In the genomic region with DNA sequence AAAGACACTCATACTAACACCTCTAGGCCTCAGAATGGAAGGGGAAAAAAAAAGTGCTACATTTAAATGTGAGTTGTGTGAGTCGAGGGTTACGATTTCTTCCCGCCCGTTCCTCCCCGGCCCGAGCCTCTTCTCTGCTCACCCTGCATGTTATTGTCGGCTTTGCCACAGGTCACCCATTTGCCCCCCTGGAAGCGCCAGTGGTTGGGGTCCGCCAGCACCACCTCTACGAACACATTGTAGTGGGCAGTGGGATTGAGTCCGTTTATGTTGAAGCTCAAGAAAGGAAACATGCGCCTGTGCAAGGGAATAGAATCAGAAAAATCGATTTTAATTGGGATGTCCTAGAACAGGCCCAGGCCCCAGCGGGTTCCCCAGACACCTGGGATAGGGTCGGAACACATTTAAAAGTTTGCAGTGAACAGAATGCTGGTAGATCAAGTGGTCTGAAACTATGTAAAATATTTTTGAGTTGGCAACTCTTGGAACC, we compare ENCODE assay signal across 18 cellular contexts. TPM values are rescaled to one million over a fixed set of nuclear protein-coding genes. Genes with fewer than 3 reads are reported as not detected.
DNase-seq lines count a peak whose midpoint lies in the region; ATAC-seq and TF ChIP-seq lines count a peak whose summit lies in the region.
"Had no signal": no experiment of that assay in that cellular context is flagged by ENCODE, and none has a peak within 500 bp of the region (broad histone marks: within the 10 kb centered on the region; RNA-seq: fewer than 3 reads in every experiment).

No MANE protein-coding gene starts in this region.

- TF ChIP-seq CTCF in CD14-positive monocyte (IDR thresholded peaks at IDR 0.05) (no peak), H9 (conservative IDR thresholded peaks at IDR 0.05) (no peak), ascending aorta (IDR thresholded peaks at IDR 0.05) (no peak), gastrocnemius medialis (IDR thresholded peaks at IDR 0.05 in 4 of 5, conservative IDR thresholded peaks at IDR 0.05 in 1 of 5) (no peak)

- H2BK120ac ChIP-seq in H9 (ENCODE audit: low read depth, low read length, poor library complexity, severe bottlenecking) (no peak overlapping the region), mesendoderm (ENCODE audit: low read depth, low read length) (no peak overlapping the region)

- H3K14ac ChIP-seq in H9 (ENCODE audit: insufficient read depth, low read length): no peak overlapping the region

- H3K9me3 Mint-ChIP-seq in CD14-positive monocyte (peaks cover 0 to 22% (median 6%) of the 10 kb centered on the region in 7 donors), H9 (peaks cover 0 to 15% of the 10 kb centered on the region in 2 experiments; a peak in 2 of 5 replicates)
- no peaks in the 10 kb centered on the region for H3K9me3 Mint-ChIP-seq in activated T-helper 17 cell treated with anti-CD3 and anti-CD28 coated beads, Interleukin-2, amount 50 U/mL, for 72 hours

- peaks cover 7% of the 10 kb centered on the region for H3K36me3 ChIP-seq in mesendoderm (ENCODE audit: control insufficient read depth, insufficient read depth, low read length)
- no peaks in the 10 kb centered on the region for H3K36me3 ChIP-seq in ascending aorta
- no peaks in the 10 kb centered on the region for H3K36me3 ChIP-seq in gastrocnemius medialis
- H3K36me3 ChIP-seq: heart right ventricle, right atrium auricular region had no signal

- no peaks in the 10 kb centered on the region for H4K20me1 ChIP-seq in H9 (ENCODE audit: control insufficient read depth, insufficient read depth, insufficient read length)

- H4K5ac ChIP-seq in H9 (ENCODE audit: insufficient read length, low read depth, low read length) (no peak overlapping the region), mesendoderm (ENCODE audit: low read length) (no peak overlapping the region)

- no peak overlapping the region for H2BK20ac ChIP-seq in H9 (ENCODE audit: low read depth, low read length, poor library complexity, severe bottlenecking)

- H3K9me3 ChIP-seq in H9 (ENCODE audit: control insufficient read depth, low read depth, low read length) (no peaks in the 10 kb centered on the region), ascending aorta (no peaks in the 10 kb centered on the region), gastrocnemius medialis (no peaks in the 10 kb centered on the region)
- H3K9me3 ChIP-seq: heart right ventricle, right atrium auricular region had no signal

- H3K4me3 Mint-ChIP-seq in CD14-positive monocyte: peak overlapping the region; percentile 35 to 72
- peak overlapping the region; percentile 2 to 81; a peak in 3 of 5 replicates for H3K4me3 Mint-ChIP-seq in H9
- H3K4me3 Mint-ChIP-seq in activated T-helper 17 cell treated with anti-CD3 and anti-CD28 coated beads, Interleukin-2, amount 50 U/mL, for 72 hours: peak overlapping the region; percentile 73

- intact Hi-C loops in CD14-positive monocyte (cut with micrococcal nuclease): no loop called here
- intact Hi-C loops in ascending aorta (cut with DNase I): no loop called here
- intact Hi-C loops in gastrocnemius medialis (cut with DNase I; ENCODE audit: low total_unique reads): no loop called here

- H3K4me2 ChIP-seq in H9 (ENCODE audit: insufficient read depth, insufficient read length, low read length): peak overlapping the region; percentile 36
- H3K4me2 ChIP-seq in mesendoderm (ENCODE audit: low read length): peak overlapping the region; percentile 78

- H4K8ac ChIP-seq in H9 (replicated peaks; ENCODE audit: insufficient read length, low read depth, low read length): no peak overlapping the region
- no peak overlapping the region for H4K8ac ChIP-seq in mesendoderm (ENCODE audit: low read depth, low read length)

- H3K23ac ChIP-seq in H9 (ENCODE audit: insufficient read length, low read depth, low read length): no peak overlapping the region
- no peak overlapping the region for H3K23ac ChIP-seq in mesendoderm (ENCODE audit: low read length)

- H3K4me3 ChIP-seq in mesendoderm (ENCODE audit: low read length) (peak overlapping the region; percentile 96), ascending aorta (no peak overlapping the region), gastrocnemius medialis (no peak overlapping the region)

- peaks cover 20% of the 10 kb centered on the region for H3K23me2 ChIP-seq in H9 (ENCODE audit: insufficient read length, low read depth, low read length, poor library complexity, severe bottlenecking)

- peaks cover 0 to under 1% of the 10 kb centered on the region in 2 donors for H3K36me3 Mint-ChIP-seq in CD14-positive monocyte
- no peaks in the 10 kb centered on the region for H3K36me3 Mint-ChIP-seq in H9 (ENCODE audit: insufficient read depth in 1 of 3, low read depth in 3 of 3)
- peaks cover 11% of the 10 kb centered on the region for H3K36me3 Mint-ChIP-seq in activated T-helper 17 cell treated with anti-CD3 and anti-CD28 coated beads, Interleukin-2, amount 50 U/mL, for 72 hours (ENCODE audit: low read depth)

- H3K27me3 ChIP-seq in H9 (ENCODE audit: insufficient read depth, low read length): peaks cover 90% of the 10 kb centered on the region
- H3K27me3 ChIP-seq in mesendoderm (ENCODE audit: insufficient read depth, low read length, poor library complexity): no peaks in the 10 kb centered on the region
- H3K27me3 ChIP-seq in ascending aorta: peaks cover 25% of the 10 kb centered on the region
- H3K27me3 ChIP-seq in gastrocnemius medialis: peaks cover 74 to 98% (median 84%) of the 10 kb centered on the region in 3 donors

- no peak for TF ChIP-seq POLR2A in gastrocnemius medialis (IDR thresholded peaks at IDR 0.05)

- H2AK5ac ChIP-seq in H9 (ENCODE audit: insufficient read length, low read length) (no peak overlapping the region), mesendoderm (ENCODE audit: low read length) (no peak overlapping the region)

- no peak overlapping the region for H3K27ac ChIP-seq in H9 (ENCODE audit: insufficient read length, low read depth, low read length)
- peak overlapping the region; percentile 58 for H3K27ac ChIP-seq in mesendoderm (ENCODE audit: low read depth, low read length)
- H3K27ac ChIP-seq in ascending aorta: no peak overlapping the region
- no peak overlapping the region for H3K27ac ChIP-seq in gastrocnemius medialis
- H3K27ac ChIP-seq: right atrium auricular region had no signal

- no peak overlapping the region for H2BK15ac ChIP-seq in H9 (ENCODE audit: low read depth, low read length)
- no peak overlapping the region for H2BK15ac ChIP-seq in mesendoderm (replicated peaks; ENCODE audit: low read depth)

- whole genome bisulfite sequencing in H9 (ENCODE audit: extremely low coverage, insufficient read length, low lambda C conversion rate): no CpG with 5 or more reads among the region's 15 CpGs
- WGBS in mesendoderm (ENCODE audit: extremely low coverage, insufficient coverage, low lambda C conversion rate): no CpG with 5 or more reads among the region's 15 CpGs

- H3K4me1 Mint-ChIP-seq in CD14-positive monocyte: peaks cover 35% of the 10 kb centered on the region
- H3K4me1 Mint-ChIP-seq in H9: peaks cover 50 to 75% of the 10 kb centered on the region in 2 experiments
- H3K4me1 Mint-ChIP-seq in activated T-helper 17 cell treated with anti-CD3 and anti-CD28 coated beads, Interleukin-2, amount 50 U/mL, for 72 hours: peaks cover 8% of the 10 kb centered on the region

- H2BK5ac ChIP-seq in H9 (ENCODE audit: insufficient read length, low read length) (no peak overlapping the region), mesendoderm (ENCODE audit: low read length) (peak overlapping the region; percentile 88)

- H3K18ac ChIP-seq in H9 (ENCODE audit: insufficient read length, low read depth, low read length) (no peak overlapping the region), mesendoderm (ENCODE audit: low read length) (peak overlapping the region; percentile 35)

- H3K79me2 ChIP-seq in H9 (ENCODE audit: insufficient read depth, low read length): no peaks in the 10 kb centered on the region
- H3K79me2 ChIP-seq in mesendoderm (ENCODE audit: control insufficient read depth, insufficient read depth, low read length): peaks cover 48% of the 10 kb centered on the region

- no peaks in the 10 kb centered on the region for H3K79me1 ChIP-seq in H9 (ENCODE audit: insufficient read depth, low read depth, low read length, poor library complexity, severe bottlenecking)
- no peaks in the 10 kb centered on the region for H3K79me1 ChIP-seq in mesendoderm (ENCODE audit: low read length)

- H2BK12ac ChIP-seq in H9 (ENCODE audit: insufficient read length, low read depth, low read length): no peak overlapping the region

- H3K56ac ChIP-seq in H9 (ENCODE audit: insufficient read length, low read depth, low read length): no peak overlapping the region
- peak overlapping the region; percentile 89 for H3K56ac ChIP-seq in mesendoderm (ENCODE audit: low read length)

- in situ Hi-C loops in gastrocnemius medialis (cut with MboI; ENCODE audit: low sequenced_read_pairs in 4 of 4): loop anchor here in 2 of 4 donors (25.0 kb wide), 2 partner anchors 542 to 592 kb away; no protein-coding TSS in a partner anchor

- no peak for ATAC-seq in activated T-helper 17 cell treated with anti-CD3 and anti-CD28 coated beads, Interleukin-2, amount 50 U/mL, for 72 hours (replicated peaks)
- no peak for ATAC-seq in gastrocnemius medialis
- ATAC-seq: heart right ventricle had no signal

- H3T11ph ChIP-seq in H9 (ENCODE audit: low read length): no peak overlapping the region

- H3K4ac ChIP-seq in H9 (ENCODE audit: low read depth, low read length) (no peak overlapping the region), mesendoderm (ENCODE audit: low read depth, low read length) (peak overlapping the region; percentile 41)

- no peak for DNase-seq in CD14-positive monocyte (ENCODE audit: low spot score)
- peak; percentile 36 for DNase-seq in H9
- DNase-seq in mesendoderm: no peak
- no peak for DNase-seq in ascending aorta (ENCODE audit: low spot score in 2 of 2)
- no peak for DNase-seq in ureter (ENCODE audit: low spot score)
- DNase-seq in NAMALWA (ENCODE audit: low spot score): no peak
- DNase-seq in gastrocnemius medialis: no peak
- DNase-seq: amygdala, cerebellar nuclear complex, EL, heart right ventricle, kidney, mesenchymal stem cell, NCI-H187, NCI-H446 treated with DMSO at 0.1 percent for 48 hours had no signal

- H3K4me1 ChIP-seq in H9 (ENCODE audit: insufficient read depth, low read length): peaks cover 5% of the 10 kb centered on the region; the same call in 1 of the 2 replicates
- peaks cover 7% of the 10 kb centered on the region for H3K4me1 ChIP-seq in mesendoderm (ENCODE audit: control insufficient read depth, low read depth, low read length)
- H3K4me1 ChIP-seq in ascending aorta: peaks cover 11 to 15% of the 10 kb centered on the region in 2 donors
- H3K4me1 ChIP-seq in gastrocnemius medialis: peaks cover 19 to 29% of the 10 kb centered on the region in 2 donors

- H3K27me3 Mint-ChIP-seq in CD14-positive monocyte (ENCODE audit: low read depth in 3 of 3): peaks cover 91 to 99% (median 94%) of the 10 kb centered on the region in 3 donors
- H3K27me3 Mint-ChIP-seq in H9 (ENCODE audit: low read depth): peaks cover 95% of the 10 kb centered on the region
- peaks cover 50% of the 10 kb centered on the region for H3K27me3 Mint-ChIP-seq in activated T-helper 17 cell treated with anti-CD3 and anti-CD28 coated beads, Interleukin-2, amount 50 U/mL, for 72 hours

- H3K27ac Mint-ChIP-seq in CD14-positive monocyte (peak overlapping the region in 1 of 7 donors; percentile 15), H9 (no peak overlapping the region)
- H3K27ac Mint-ChIP-seq in activated T-helper 17 cell treated with anti-CD3 and anti-CD28 coated beads, Interleukin-2, amount 50 U/mL, for 72 hours: no peak overlapping the region

- H3K9ac ChIP-seq in H9 (ENCODE audit: extremely low read depth, insufficient read length, low read length): no peak overlapping the region
- peak overlapping the region; percentile 98 for H3K9ac ChIP-seq in mesendoderm (ENCODE audit: low read length)

- no peak overlapping the region for H2AFZ ChIP-seq in H9 (ENCODE audit: low read length)

- H4K91ac ChIP-seq in H9 (ENCODE audit: insufficient read length, low read depth, low read length): no peak overlapping the region

RNA-seq across cellular contexts. Expression of a gene that starts 2.0 kb away (rescaled TPM):
- under 1 TPM; 0.09 to 0.21 TPM for polyA plus RNA-seq in CD14-positive monocyte
- total RNA-seq in H9 (2021): 1.7 and 2.0 TPM in 2 replicates
- total RNA-seq in activated T-helper 17 cell treated with anti-CD3 and anti-CD28 coated beads, Interleukin-2, amount 50 U/mL, for 72 hours: under 1 TPM; 0.11 to 0.32 TPM
- polyA plus RNA-seq in mesendoderm (2013, experiment 1 of 2): 314 TPM
- polyA plus RNA-seq in mesendoderm (2013, experiment 2 of 2): 293 TPM
- not detected for total RNA-seq in ascending aorta
- 0.16 TPM for total RNA-seq in ureter
- total RNA-seq in gastrocnemius medialis: not detected
- total RNA-seq: HT-29 had no signal
